In the genomic region with DNA sequence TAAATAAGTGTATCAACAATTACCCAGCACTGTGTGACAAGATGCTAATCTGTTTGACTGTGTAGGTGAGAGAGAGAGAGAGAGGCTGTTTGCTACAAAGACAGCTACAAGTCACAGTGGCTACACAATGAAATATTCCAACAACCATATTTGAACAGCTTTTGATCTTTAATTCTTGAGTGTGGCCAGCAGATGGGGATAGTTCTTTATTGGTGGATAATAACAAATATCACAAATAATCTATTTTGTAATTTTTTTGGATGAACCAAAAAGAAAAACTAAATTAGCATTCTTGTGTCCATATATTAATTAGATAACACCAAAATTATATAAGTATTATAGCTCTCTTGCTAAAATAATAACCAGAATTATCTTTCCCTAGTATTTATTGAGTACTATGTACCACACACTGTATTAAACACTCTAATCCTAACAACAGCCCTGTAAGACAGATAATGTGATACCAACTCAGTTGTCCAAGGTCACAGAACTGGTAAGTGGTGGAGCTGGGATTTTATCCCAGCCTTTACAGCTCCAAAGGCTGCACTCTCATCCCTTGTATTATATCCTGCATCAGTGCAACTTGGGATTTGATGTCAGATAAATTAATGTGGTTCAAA, we compare ENCODE assay signal across 8 cellular contexts.
DNase-seq lines count a peak whose midpoint lies in the region; ATAC-seq, FAIRE-seq and TF ChIP-seq lines count a peak whose summit lies in the region.

No MANE protein-coding gene starts in this region.

- peaks cover 37% of the 10 kb centered on the region for H3K27me3 Mint-ChIP-seq in activated T-helper 2 cell treated with anti-CD3 and anti-CD28 coated beads, Interferon-gamma antibody, Interleukin-2, Interleukin-4, amounts not matched to agents 10 μg/mL and 5 μg/mL and 100 μg/mL, durations not matched to agents 14 hours and 24 hours and 36 hours (ENCODE audit: low read depth)

- no peaks in the 10 kb centered on the region for H3K36me3 Mint-ChIP-seq in activated T-helper 2 cell treated with anti-CD3 and anti-CD28 coated beads, Interferon-gamma antibody, Interleukin-2, Interleukin-4, amounts not matched to agents 10 μg/mL and 5 μg/mL and 100 μg/mL, durations not matched to agents 14 hours and 24 hours and 36 hours (ENCODE audit: low read depth)

- peak; percentile 52 for DNase-seq in AG08395 (ENCODE audit: low spot score)
- no peak for DNase-seq in Peyer's patch
- DNase-seq in frontal cortex (ENCODE audit: low spot score in 2 of 2): peak in 1 of 2 donors; percentile 24
- no peak for DNase-seq in glomerular visceral epithelial cell (ENCODE audit: extremely low spot score)
- no peak for DNase-seq in activated T-helper 2 cell treated with anti-CD3 and anti-CD28 coated beads, Interferon-gamma antibody, Interleukin-2, Interleukin-4, amounts not matched to agents 10 μg/mL and 5 μg/mL and 100 μg/mL, durations not matched to agents 14 hours and 24 hours and 36 hours (ENCODE audit: low spot score)
- DNase-seq in H54 (ENCODE audit: insufficient read length, low spot score): no peak

- FAIRE-seq in frontal cortex (lab: Jason Lieb, UNC): peak; percentile 89
- FAIRE-seq in H54 (lab: Jason Lieb, UNC): no peak

- peaks cover 1% of the 10 kb centered on the region for H3K4me1 Mint-ChIP-seq in activated T-helper 2 cell treated with anti-CD3 and anti-CD28 coated beads, Interferon-gamma antibody, Interleukin-2, Interleukin-4, amounts not matched to agents 10 μg/mL and 5 μg/mL and 100 μg/mL, durations not matched to agents 14 hours and 24 hours and 36 hours (ENCODE audit: low read depth)

- H3K9me3 Mint-ChIP-seq in activated T-helper 2 cell treated with anti-CD3 and anti-CD28 coated beads, Interferon-gamma antibody, Interleukin-2, Interleukin-4, amounts not matched to agents 10 μg/mL and 5 μg/mL and 100 μg/mL, durations not matched to agents 14 hours and 24 hours and 36 hours: no peaks in the 10 kb centered on the region

- no peak overlapping the region for H3K27ac Mint-ChIP-seq in activated T-helper 2 cell treated with anti-CD3 and anti-CD28 coated beads, Interferon-gamma antibody, Interleukin-2, Interleukin-4, amounts not matched to agents 10 μg/mL and 5 μg/mL and 100 μg/mL, durations not matched to agents 14 hours and 24 hours and 36 hours

- H3K36me3 ChIP-seq in Peyer's patch: no peaks in the 10 kb centered on the region

- ATAC-seq in GM18868 (IDR thresholded peaks at IDR 0.05; ENCODE audit: unreplicated experiment) (peak; percentile 53), HG02938 (IDR thresholded peaks at IDR 0.05; ENCODE audit: unreplicated experiment) (no peak)

- H3K27me3 ChIP-seq in Peyer's patch: no peaks in the 10 kb centered on the region

- H3K9me3 ChIP-seq in Peyer's patch: no peaks in the 10 kb centered on the region

- intact Hi-C loops in activated T-helper 2 cell treated with anti-CD3 and anti-CD28 coated beads, Interferon-gamma antibody, Interleukin-2, Interleukin-4, amounts not matched to agents 10 μg/mL and 5 μg/mL and 100 μg/mL, durations not matched to agents 14 hours and 24 hours and 36 hours (cut with micrococcal nuclease): loop anchor here (1.0 kb wide), 2 partner anchors 250 to 323 kb away; no protein-coding TSS in a partner anchor

- H3K4me3 Mint-ChIP-seq in activated T-helper 2 cell treated with anti-CD3 and anti-CD28 coated beads, Interferon-gamma antibody, Interleukin-2, Interleukin-4, amounts not matched to agents 10 μg/mL and 5 μg/mL and 100 μg/mL, durations not matched to agents 14 hours and 24 hours and 36 hours (ENCODE audit: low read depth): no peak overlapping the region

- H3K4me1 ChIP-seq in Peyer's patch: no peaks in the 10 kb centered on the region

- H3K27ac ChIP-seq in Peyer's patch: no peak overlapping the region

- TF ChIP-seq CTCF in Peyer's patch (IDR thresholded peaks at IDR 0.05): peak in 4 of 6 experiments; percentile 12 to 60 (median 55)

- no peak overlapping the region for H3K4me3 ChIP-seq in Peyer's patch

- no peak for TF ChIP-seq POLR2A in Peyer's patch (IDR thresholded peaks at IDR 0.05)
- no peak for TF ChIP-seq POLR2A in H54 (IDR thresholded peaks at IDR 0.05; ENCODE audit: low read depth, low read length)
